ENCODE assay signal across 11 cellular contexts in the genomic region with DNA sequence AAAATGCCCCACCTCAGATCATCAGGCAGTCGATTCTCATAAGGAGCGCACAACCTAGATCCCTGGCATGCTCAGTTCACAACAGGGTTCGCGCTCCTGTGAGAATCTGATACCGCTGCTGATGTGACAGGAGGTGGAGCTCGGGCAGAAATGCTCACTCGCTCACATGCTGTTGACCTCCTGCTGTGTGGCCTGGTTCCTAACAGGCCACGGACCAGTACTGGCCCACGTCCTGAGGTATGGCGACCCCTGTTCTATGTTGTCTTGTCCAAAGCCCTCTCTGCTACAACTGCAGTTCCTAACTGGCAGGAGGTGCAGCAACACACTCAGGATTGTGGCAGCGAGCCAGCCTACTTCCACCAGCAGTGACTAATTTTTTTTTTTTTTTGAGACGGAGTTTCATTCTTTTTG.
DNase-seq lines count a peak whose midpoint lies in the region; ATAC-seq and TF ChIP-seq lines count a peak whose summit lies in the region.
"Had no signal": no experiment of that assay in that cellular context is flagged by ENCODE, and none has a peak within 500 bp of the region (broad histone marks: within the 10 kb centered on the region; RNA-seq: fewer than 3 reads in every experiment).

No MANE protein-coding gene starts in this region.

- H3K9me3 ChIP-seq in heart left ventricle (no peaks in the 10 kb centered on the region), thyroid gland (no peaks in the 10 kb centered on the region), neuronal stem cell (replicated peaks in 1 of 2; ENCODE audit: control insufficient read depth in 2 of 2, insufficient read depth in 1 of 2, low read depth in 1 of 2, low read length in 2 of 2) (peaks cover 0 to 3% of the 10 kb centered on the region in 2 donors)
- H3K9me3 ChIP-seq: tibial nerve had no signal

- intact Hi-C loops in heart left ventricle (cut with DNase I) = no loop called here
- intact Hi-C loops in thyroid gland (cut with DNase I) = no loop called here

- H3K18ac ChIP-seq in neuronal stem cell (ENCODE audit: low read length) = no peak overlapping the region

- H3K36me3 ChIP-seq in heart left ventricle (peaks cover 0 to 66% (median 54%) of the 10 kb centered on the region in 9 donors), thyroid gland (peaks cover 9% of the 10 kb centered on the region in 2 donors), neuronal stem cell (replicated peaks in 1 of 2; ENCODE audit: control insufficient read depth in 2 of 2, insufficient read depth in 2 of 2, low read length in 2 of 2) (peaks cover 30 to 68% of the 10 kb centered on the region in 2 donors)

- no peak overlapping the region for H2BK15ac ChIP-seq in neuronal stem cell (ENCODE audit: low read length)

- no peak overlapping the region for H3K9ac ChIP-seq in neuronal stem cell (ENCODE audit: low read depth, low read length, poor library complexity)

- peaks cover 0 to 28% (median 7%) of the 10 kb centered on the region in 12 donors for H3K4me1 ChIP-seq in heart left ventricle
- peaks cover 24 to 26% of the 10 kb centered on the region in 2 donors for H3K4me1 ChIP-seq in thyroid gland
- H3K4me1 ChIP-seq in neuronal stem cell (ENCODE audit: control insufficient read depth in 2 of 2, insufficient read depth in 1 of 2, low read depth in 1 of 2, low read length in 2 of 2) = peaks cover 0 to 2% of the 10 kb centered on the region in 2 donors

- no peaks in the 10 kb centered on the region for H3K27me3 ChIP-seq in heart left ventricle
- H3K27me3 ChIP-seq in thyroid gland = no peaks in the 10 kb centered on the region
- H3K27me3 ChIP-seq in neuronal stem cell (ENCODE audit: control insufficient read depth in 3 of 3, insufficient read depth in 3 of 3, low read depth in 1 of 3, low read length in 3 of 3) = no peaks in the 10 kb centered on the region
- H3K27me3 ChIP-seq: tibial nerve had no signal

- no peak overlapping the region for H3K14ac ChIP-seq in neuronal stem cell (ENCODE audit: low read length)

- H4K8ac ChIP-seq in neuronal stem cell (ENCODE audit: low read depth, low read length) = no peak overlapping the region

- H3K4me3 ChIP-seq in heart left ventricle (no peak overlapping the region), thyroid gland (replicated peaks in 1 of 3) (no peak overlapping the region), neuronal stem cell (ENCODE audit: low read length in 2 of 2) (no peak overlapping the region)
- H3K4me3 ChIP-seq: tibial nerve had no signal

- no peak overlapping the region for H3K4me2 ChIP-seq in neuronal stem cell (ENCODE audit: insufficient read depth, low read length, poor library complexity, severe bottlenecking)

- DNase-seq in NCI-H2196 (lab: John Stamatoyannopoulos, UW; ENCODE audit: unreplicated experiment) = peak; percentile 31
- no peak for DNase-seq in NCI-H2196 treated with DMSO at 0.1 percent for 48 hours (lab: John Stamatoyannopoulos, UW; ENCODE audit: unreplicated experiment)
- peak; percentile 74 for DNase-seq in amniotic epithelial cell (ENCODE audit: low read depth)
- peak in 3 of 5 donors; percentile 27 to 62 (median 58) for DNase-seq in heart left ventricle
- DNase-seq in thyroid gland = peak; percentile 87 to 89
- DNase-seq in neuronal stem cell (ENCODE audit: low spot score) = no peak
- no peak for DNase-seq in NCI-H2227 (lab: John Stamatoyannopoulos, UW; ENCODE audit: unreplicated experiment)
- DNase-seq in NCI-H146 (lab: John Stamatoyannopoulos, UW) = no peak
- DNase-seq: activated CD4-positive, alpha-beta T cell treated with anti-CD3 and anti-CD28 coated beads for 48 hours; AML-193 had no signal

- no peak for TF ChIP-seq POLR2A in heart left ventricle (IDR thresholded peaks at IDR 0.05)
- TF ChIP-seq POLR2A in thyroid gland (IDR thresholded peaks at IDR 0.05) = no peak

- no peak overlapping the region for H2BK5ac ChIP-seq in neuronal stem cell (ENCODE audit: low read length)

- no peak overlapping the region for H3K4ac ChIP-seq in neuronal stem cell (ENCODE audit: low read length)

- H2AFZ ChIP-seq in neuronal stem cell (ENCODE audit: low read length) = no peak overlapping the region

- H3K23ac ChIP-seq in neuronal stem cell (ENCODE audit: low read depth, low read length, poor library complexity) = no peak overlapping the region

- WGBS in heart left ventricle, 4 donors = 65 to 76% (median 71%) methylated on average over 8 to 12 of the region's 12 CpGs
- WGBS in thyroid gland, 2 donors = 72 to 76% methylated on average over 12 of the region's 12 CpGs
- WGBS in neuronal stem cell (ENCODE audit: extremely low coverage in 2 of 2, insufficient read length in 2 of 2, insufficient replicate concordance in 1 of 2), 2 donors = no CpG with 5 or more reads among the region's 12 CpGs

- H2AK5ac ChIP-seq in neuronal stem cell (ENCODE audit: low read depth, low read length) = no peak overlapping the region

- H2BK120ac ChIP-seq in neuronal stem cell (ENCODE audit: low read depth, low read length) = no peak overlapping the region

- H2BK12ac ChIP-seq in neuronal stem cell (ENCODE audit: low read length) = no peak overlapping the region

- H3K27ac ChIP-seq in heart left ventricle (no peak overlapping the region), thyroid gland (no peak overlapping the region), neuronal stem cell (replicated peaks; ENCODE audit: low read length) (no peak overlapping the region)
- H3K27ac ChIP-seq: tibial nerve had no signal

- H4K91ac ChIP-seq in neuronal stem cell (ENCODE audit: low read depth, low read length, poor library complexity) = no peak overlapping the region

- H3K79me1 ChIP-seq in neuronal stem cell (ENCODE audit: low read depth, low read length) = no peaks in the 10 kb centered on the region

- TF ChIP-seq CTCF in heart left ventricle (IDR thresholded peaks at IDR 0.05) (no peak), thyroid gland (IDR thresholded peaks at IDR 0.05) (no peak)

- ATAC-seq in heart left ventricle = peak in 2 of 4 donors; percentile 45 to 52

Comparison
In these comparisons a context has a peak if more than half of its experiments do, and no peak if none do; other contexts are left out.
1. DNase-seq: peak in NCI-H2196 (single experiment), amniotic epithelial cell (single experiment), heart left ventricle (3 of 5) and thyroid gland (2 of 2); none in NCI-H2196 treated with DMSO at 0.1 percent for 48 hours (single experiment), neuronal stem cell (single experiment), NCI-H2227 (single experiment) and NCI-H146 (single experiment).